ENCODE assay signal across 8 cellular contexts in the genomic region with DNA sequence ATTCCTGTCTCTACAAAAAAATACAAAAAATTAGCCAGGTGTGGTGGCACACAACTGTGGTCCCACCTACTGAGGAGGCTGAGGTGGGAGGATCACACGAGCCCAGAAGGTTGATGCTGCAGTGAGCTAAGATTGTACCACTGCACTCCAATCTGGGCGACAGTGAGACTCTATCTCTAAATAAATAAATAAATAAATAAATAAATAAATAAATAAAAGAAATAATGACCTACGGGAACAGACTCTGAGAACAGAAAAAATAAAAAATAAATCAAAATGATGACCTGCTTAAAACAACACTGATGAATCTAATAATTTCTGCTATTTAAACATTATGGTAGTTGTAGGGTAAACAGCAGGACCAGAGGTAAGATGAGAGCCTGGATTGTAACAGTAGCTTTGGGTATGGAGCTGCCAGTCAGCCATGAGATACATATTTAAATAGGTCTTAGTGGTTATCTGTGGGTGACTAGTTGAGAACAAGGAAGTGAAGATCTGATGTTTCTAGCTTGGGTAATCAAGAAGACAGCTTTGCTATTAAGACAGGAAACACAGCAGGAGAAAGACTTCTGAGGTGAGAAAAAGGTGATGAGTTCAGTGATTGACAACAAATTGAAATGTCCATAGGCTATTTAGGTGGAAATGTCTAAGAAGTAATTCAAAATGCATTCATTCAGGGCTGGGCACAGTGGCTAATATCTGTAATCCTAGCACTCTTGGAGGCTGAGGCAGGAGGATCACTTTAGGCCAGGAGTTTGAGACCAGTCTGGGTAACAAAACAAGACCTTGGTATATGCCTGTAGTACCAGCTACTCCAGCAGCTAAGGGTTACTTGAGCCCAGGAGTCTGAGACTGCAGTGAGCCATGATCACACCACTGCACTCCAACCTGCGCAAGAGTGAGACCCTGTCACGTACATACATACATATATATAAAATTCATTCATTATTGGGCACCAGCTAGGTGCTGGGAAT. TPM values are rescaled to one million over a fixed set of nuclear protein-coding genes. Genes with fewer than 3 reads are reported as not detected.
A peak's percentile ranks its signal among the peaks of the same experiment; 100 is the strongest.
DNase-seq lines count a peak whose midpoint lies in the region; ATAC-seq lines count a peak whose summit lies in the region.

No MANE protein-coding gene starts in this region.

- peak; percentile 72 for DNase-seq in NAMALWA (ENCODE audit: low spot score)
- peak in 3 of 9 donors; percentile 29 to 36 (median 31) for DNase-seq in naive thymus-derived CD4-positive, alpha-beta T cell
- DNase-seq in LoVo (ENCODE audit: low spot score): no peak
- no peak for DNase-seq in NCI-H774 (lab: John Stamatoyannopoulos, UW)
- no peak for DNase-seq in NCI-H69 (lab: John Stamatoyannopoulos, UW)
- DNase-seq in amniotic stem cell (lab: John Stamatoyannopoulos, UW): no peak

- H3K27me3 Mint-ChIP-seq in naive thymus-derived CD4-positive, alpha-beta T cell: no peaks in the 10 kb centered on the region

- H3K4me1 Mint-ChIP-seq in naive thymus-derived CD4-positive, alpha-beta T cell: peaks cover 43 to 92% (median 86%) of the 10 kb centered on the region in 7 donors

- ATAC-seq in GM18873 (IDR thresholded peaks at IDR 0.05; ENCODE audit: low FRiP score, unreplicated experiment) (peak; percentile 91), HG02623 (IDR thresholded peaks at IDR 0.05; ENCODE audit: unreplicated experiment) (peak; percentile 98)
- peak; percentile 87 for ATAC-seq in naive thymus-derived CD4-positive, alpha-beta T cell

- H3K4me3 ChIP-seq in naive thymus-derived CD4-positive, alpha-beta T cell (ENCODE audit: low read length): no peak overlapping the region

- POLR2A ChIA-PET in naive thymus-derived CD4-positive, alpha-beta T cell (lab: Charles Lee): interaction anchor here (0.9 to 3.5 kb wide), 6 partner anchors 10 to 113 kb away, joined by 3 to 41 read pairs (median 4); partner anchors contain the start of gene UBLCP1

- peaks cover 0 to 7% (median 0%) of the 10 kb centered on the region in 3 experiments for H3K36me3 ChIP-seq in naive thymus-derived CD4-positive, alpha-beta T cell (ENCODE audit: control insufficient read depth in 2 of 3, insufficient read depth in 3 of 3, low read length in 3 of 3)

- intact Hi-C loops in naive thymus-derived CD4-positive, alpha-beta T cell (cut with micrococcal nuclease): loop anchor here (1.0 kb wide), 2 partner anchors 8 kb away; no protein-coding TSS in a partner anchor

- peak overlapping the region in 9 of 10 donors; percentile 3 to 63 (median 48) for H3K4me3 Mint-ChIP-seq in naive thymus-derived CD4-positive, alpha-beta T cell

- CTCF ChIA-PET in naive thymus-derived CD4-positive, alpha-beta T cell (lab: Charles Lee): interaction anchor here (0.6 to 1.0 kb wide), 7 partner anchors 9 to 1193 kb away, joined by 3 to 5 read pairs (median 4); no protein-coding TSS in a partner anchor

- no peaks in the 10 kb centered on the region for H3K9me3 ChIP-seq in naive thymus-derived CD4-positive, alpha-beta T cell (ENCODE audit: control insufficient read depth in 2 of 3, low read length in 3 of 3)

- H3K36me3 Mint-ChIP-seq in naive thymus-derived CD4-positive, alpha-beta T cell: peaks cover 9 to 57% (median 33%) of the 10 kb centered on the region in 5 donors

- no peaks in the 10 kb centered on the region for H3K27me3 ChIP-seq in naive thymus-derived CD4-positive, alpha-beta T cell (ENCODE audit: control insufficient read depth in 2 of 2, insufficient read depth in 2 of 2, low read length in 2 of 2)

- peak overlapping the region; percentile 9 for H3K27ac ChIP-seq in naive thymus-derived CD4-positive, alpha-beta T cell (ENCODE audit: low read depth, low read length)

- peaks cover 23 to 37% of the 10 kb centered on the region in 2 donors for H3K4me1 ChIP-seq in naive thymus-derived CD4-positive, alpha-beta T cell (ENCODE audit: control insufficient read depth in 2 of 2, insufficient read depth in 2 of 2, low read length in 2 of 2)

- no peaks in the 10 kb centered on the region for H3K9me3 Mint-ChIP-seq in naive thymus-derived CD4-positive, alpha-beta T cell

- peak overlapping the region; percentile 0 to 83 (median 51) for H3K27ac Mint-ChIP-seq in naive thymus-derived CD4-positive, alpha-beta T cell

RNA-seq across cellular contexts. Expression of gene RNF145, which starts 11.0 kb away (rescaled TPM):
- total RNA-seq in naive thymus-derived CD4-positive, alpha-beta T cell: 100 to 1,000 TPM in 1 of 5 experiments, 10 to 100 TPM in 4; 51.8 to 142 (median 70.6) TPM
- polyA plus RNA-seq in naive thymus-derived CD4-positive, alpha-beta T cell: 10 to 100 TPM; 10.8 to 12.6 TPM
